Comparison of ENCODE assay signal across 15 cellular contexts in genomic region chr16:15819046-15819445, GRCh38. TPM values are rescaled to one million over a fixed set of nuclear protein-coding genes. Genes with fewer than 3 reads are reported as not detected.
A peak's percentile ranks its signal among the peaks of the same experiment; 100 is the strongest.
DNase-seq lines count a peak whose midpoint lies in the region; ATAC-seq and TF ChIP-seq lines count a peak whose summit lies in the region.
"Had no signal": no experiment of that assay in that cellular context is flagged by ENCODE, and none has a peak within 500 bp of the region (broad histone marks: within the 10 kb centered on the region; RNA-seq: fewer than 3 reads in every experiment).

No MANE protein-coding gene starts in this region.

- BruUV-seq in IMR-90 (replicated peaks; lab: Mats Ljungman, UMichigan): no TSS peak

- no peak overlapping the region for H3K4ac ChIP-seq in IMR-90 (ENCODE audit: low read depth, low read length)

- peaks cover 11% of the 10 kb centered on the region for H3K4me1 Mint-ChIP-seq in chondrocyte (ENCODE audit: low read depth)
- H3K4me1 Mint-ChIP-seq: CD14-positive monocyte, H9 had no signal

- no peak overlapping the region for H4K5ac ChIP-seq in IMR-90 (ENCODE audit: low read depth, low read length)

- H2BK20ac ChIP-seq in IMR-90 (ENCODE audit: low read depth, low read length): no peak overlapping the region

- no peak overlapping the region for H2BK120ac ChIP-seq in IMR-90 (ENCODE audit: low read depth, low read length)

- no peak overlapping the region for H3K56ac ChIP-seq in IMR-90 (ENCODE audit: extremely low read depth, insufficient read depth, low read length)

- no peak overlapping the region for H3K4me3 Mint-ChIP-seq in chondrocyte (ENCODE audit: unreplicated experiment)
- H3K4me3 Mint-ChIP-seq: CD14-positive monocyte; CD8-positive, alpha-beta T cell; H9 had no signal

- H3K9me3 Mint-ChIP-seq in chondrocyte (ENCODE audit: low read depth): peaks cover 14% of the 10 kb centered on the region

- no CpG with 5 or more reads among the region's 2 CpGs for WGBS in IMR-90 (ENCODE audit: extremely low coverage in 2 of 2, insufficient read length in 1 of 2), 2 experiments
- WGBS in transverse colon (ENCODE audit: low coverage in 1 of 2), 2 donors: 87% methylated on average over 2 of the region's 2 CpGs; no CpG with 5 or more reads in 1 of the 2 donors

- H3K27me3 Mint-ChIP-seq in chondrocyte (ENCODE audit: low read depth): no peaks in the 10 kb centered on the region

- H3K9ac ChIP-seq in IMR-90 (ENCODE audit: low read depth, low read length) (no peak overlapping the region), rectal smooth muscle tissue (ENCODE audit: low read length) (no peak overlapping the region)

- H4K8ac ChIP-seq in IMR-90 (ENCODE audit: low read depth in 2 of 2, low read length in 2 of 2): no peak overlapping the region

- no peak overlapping the region for H3K23ac ChIP-seq in IMR-90 (ENCODE audit: low read depth, low read length)

- H3K36me3 Mint-ChIP-seq in chondrocyte (ENCODE audit: low read depth): peaks cover 15% of the 10 kb centered on the region
- H3K36me3 Mint-ChIP-seq: CD14-positive monocyte; CD8-positive, alpha-beta T cell had no signal

- no peak overlapping the region for H2AK5ac ChIP-seq in IMR-90 (ENCODE audit: low read depth, low read length)

- no peak overlapping the region for H3K27ac Mint-ChIP-seq in chondrocyte (ENCODE audit: unreplicated experiment)
- H3K27ac Mint-ChIP-seq: CD8-positive, alpha-beta T cell; H9 had no signal

- POLR2A ChIA-PET in IMR-90 (lab: Charles Lee; ENCODE audit: unreplicated experiment): no interaction called here

- H3K79me1 ChIP-seq in IMR-90 (ENCODE audit: low read depth in 1 of 2, low read length in 2 of 2): no peaks in the 10 kb centered on the region

- no peak overlapping the region for H4K91ac ChIP-seq in IMR-90 (ENCODE audit: insufficient read depth, low read depth, low read length)

- H3K27ac ChIP-seq in IMR-90 (ENCODE audit: insufficient read depth, low read length) (no peak overlapping the region), rectal smooth muscle tissue (ENCODE audit: low read depth, low read length) (peak overlapping the region; percentile 52), transverse colon (peak overlapping the region; percentile 19 to 84 (median 64)), upper lobe of right lung (no peak overlapping the region)

- H3K14ac ChIP-seq in IMR-90 (replicated peaks; ENCODE audit: low read depth, low read length): no peak overlapping the region

- no peak overlapping the region for H2AK9ac ChIP-seq in IMR-90 (replicated peaks; ENCODE audit: low read depth, low read length, poor library complexity)

- no peak for TF ChIP-seq EP300 in transverse colon (IDR thresholded peaks at IDR 0.05; ENCODE audit: low read depth)

- no peak overlapping the region for H2BK15ac ChIP-seq in IMR-90 (ENCODE audit: low read depth, low read length)

- TF ChIP-seq CTCF in IMR-90 (conservative IDR thresholded peaks at IDR 0.05; ENCODE audit: low read depth, low read length) (no peak), chondrocyte (IDR thresholded peaks at IDR 0.05) (no peak), transverse colon (IDR thresholded peaks at IDR 0.05) (no peak), upper lobe of right lung (IDR thresholded peaks at IDR 0.05) (no peak)

- H3K36me3 ChIP-seq in IMR-90 (ENCODE audit: control insufficient read depth, insufficient read depth, low read length): no peaks in the 10 kb centered on the region
- H3K36me3 ChIP-seq in rectal smooth muscle tissue (ENCODE audit: control insufficient read depth, insufficient read depth, low read length): peaks cover 2% of the 10 kb centered on the region
- H3K36me3 ChIP-seq in transverse colon: no peaks in the 10 kb centered on the region
- no peaks in the 10 kb centered on the region for H3K36me3 ChIP-seq in upper lobe of right lung

- no peak overlapping the region for H3K18ac ChIP-seq in IMR-90 (ENCODE audit: low read depth, low read length)

- no peak overlapping the region for H2AFZ ChIP-seq in IMR-90 (replicated peaks; ENCODE audit: low read length, poor library complexity)

- no peaks in the 10 kb centered on the region for H3K9me1 ChIP-seq in IMR-90 (ENCODE audit: insufficient read depth, low read length)

- no peak overlapping the region for H3K4me3 ChIP-seq in IMR-90 (ENCODE audit: insufficient read depth, low read depth, low read length)
- peak overlapping the region; percentile 13 for H3K4me3 ChIP-seq in rectal smooth muscle tissue (ENCODE audit: low read length)
- no peak overlapping the region for H3K4me3 ChIP-seq in transverse colon
- no peak overlapping the region for H3K4me3 ChIP-seq in upper lobe of right lung

- H2BK5ac ChIP-seq in IMR-90 (ENCODE audit: low read depth, low read length, poor library complexity, severe bottlenecking): no peak overlapping the region

- dilution Hi-C loops in IMR-90 (cut with HindIII; ENCODE audit: low sequenced_read_pairs, unreplicated experiment): no loop called here

- H3K27me3 ChIP-seq in IMR-90 (ENCODE audit: control insufficient read depth, insufficient read depth, low read length) (peaks cover 10% of the 10 kb centered on the region), rectal smooth muscle tissue (ENCODE audit: control insufficient read depth, insufficient read depth, low read length) (no peaks in the 10 kb centered on the region), transverse colon (no peaks in the 10 kb centered on the region), upper lobe of right lung (no peaks in the 10 kb centered on the region)

- TF ChIP-seq POLR2A in IMR-90 (IDR thresholded peaks at IDR 0.05; ENCODE audit: low read depth, low read length) (no peak), transverse colon (IDR thresholded peaks at IDR 0.05) (no peak)

- DNase-seq in IMR-90 (no peak), chondrocyte (ENCODE audit: low spot score) (peak; percentile 3), transverse colon (no peak), upper lobe of right lung (no peak), left lobe of liver (ENCODE audit: low spot score) (no peak), NCI-H2029 (lab: John Stamatoyannopoulos, UW) (no peak)
- DNase-seq: CD8-positive, alpha-beta T cell; COR-L47; DND-41; GDM1; GOT3; H9 had no signal

- CTCF ChIA-PET in IMR-90 (lab: Yijun Ruan, JAX): no interaction called here

- in situ Hi-C loops in IMR-90 (cut with MboI; ENCODE audit: low sequenced_read_pairs) (no loop called here), transverse colon (cut with MboI; ENCODE audit: low pct_ligation_motif_present in 1 of 4, low pct_unique_long_range_greater_than_20kb in 1 of 4, low sequenced_read_pairs in 3 of 4) (no loop called here)

- ATAC-seq in IMR-90 (ENCODE audit: low read depth) (no peak), upper lobe of right lung (no peak), left lobe of liver (no peak)
- ATAC-seq: CD8-positive, alpha-beta T cell had no signal

- intact Hi-C loops in IMR-90 (cut with micrococcal nuclease): no loop called here
- intact Hi-C loops in transverse colon (cut with DNase I; ENCODE audit: low total_unique reads): no loop called here
- intact Hi-C loops in upper lobe of right lung (cut with DNase I): no loop called here

- H4K20me1 ChIP-seq in IMR-90 (ENCODE audit: insufficient read depth, low read length): no peaks in the 10 kb centered on the region

- H3K9me3 ChIP-seq in IMR-90 (ENCODE audit: control insufficient read depth, insufficient read depth, low read length) (no peaks in the 10 kb centered on the region; the same call in 1 of the 2 replicates), transverse colon (peaks cover 0 to 6% of the 10 kb centered on the region in 2 donors), upper lobe of right lung (no peaks in the 10 kb centered on the region)

- TF ChIP-seq RAD21 in IMR-90 (IDR thresholded peaks at IDR 0.05; ENCODE audit: low read length): no peak

- H3K4me2 ChIP-seq in IMR-90 (ENCODE audit: low read depth, low read length): no peak overlapping the region

- H3K4me1 ChIP-seq in IMR-90 (ENCODE audit: control insufficient read depth, insufficient read depth, low read length) (no peaks in the 10 kb centered on the region), rectal smooth muscle tissue (ENCODE audit: control insufficient read depth, insufficient read depth, low read length) (peaks cover 29% of the 10 kb centered on the region), transverse colon (peaks cover 0 to 6% (median 0%) of the 10 kb centered on the region in 4 donors), upper lobe of right lung (no peaks in the 10 kb centered on the region)

TF ChIP-seq in IMR-90, 13 proteins besides CTCF, POLR2A, EP300 and RAD21:
- no peak for TF ChIP-seq NFE2L2 (IDR thresholded peaks at IDR 0.05; ENCODE audit: low read depth, low read length)
- peak; percentile 89 for TF ChIP-seq MAFK (IDR thresholded peaks at IDR 0.05; ENCODE audit: low read depth, low read length)
- TF ChIP-seq, protein P1, sequence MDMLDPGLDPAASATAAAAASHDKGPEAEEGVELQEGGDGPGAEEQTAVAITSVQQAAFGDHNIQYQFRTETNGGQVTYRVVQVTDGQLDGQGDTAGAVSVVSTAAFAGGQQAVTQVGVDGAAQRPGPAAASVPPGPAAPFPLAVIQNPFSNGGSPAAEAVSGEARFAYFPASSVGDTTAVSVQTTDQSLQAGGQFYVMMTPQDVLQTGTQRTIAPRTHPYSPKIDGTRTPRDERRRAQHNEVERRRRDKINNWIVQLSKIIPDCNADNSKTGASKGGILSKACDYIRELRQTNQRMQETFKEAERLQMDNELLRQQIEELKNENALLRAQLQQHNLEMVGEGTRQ (IDR thresholded peaks at IDR 0.05; ENCODE audit: low read depth, low read length): no peak

RNA-seq across cellular contexts. Expression of gene MYH11, which starts 37.8 kb away (rescaled TPM):
- total RNA-seq in IMR-90 (2012; rRNA removed): under 0.01 TPM in 2 replicates
- polyA plus RNA-seq in IMR-90 (2012; rRNA removed): 0.03 and 0.12 TPM in 2 replicates
- polyA plus RNA-seq in IMR-90 (2012; cell fraction: cytosol; rRNA removed): under 0.01 and 0.02 TPM in 2 replicates
- polyA plus RNA-seq in IMR-90 (2012; cell fraction: nucleus; rRNA removed; ENCODE audit: low replicate concordance): 0.01 and 0.02 TPM in 2 replicates
- total RNA-seq in chondrocyte: 4.8 to 58.3 TPM (median 57.8 TPM) in 3 replicates
- 1,000 to 10,000 TPM in 2 of 4 donors, 100 to 1,000 TPM in 2; 619 to 1,914 (median 1,058) TPM for total RNA-seq in transverse colon
- 106 TPM for total RNA-seq in upper lobe of right lung
- 2.7 TPM for total RNA-seq in left lobe of liver
- total RNA-seq: CD8-positive, alpha-beta T cell; HT-29 had no signal

Comparison
In these comparisons a context has a peak if more than half of its experiments do, and no peak if none do; other contexts are left out.
1. H3K27ac ChIP-seq: peak in rectal smooth muscle tissue (single experiment) and transverse colon (4 of 4); none in IMR-90 (single experiment) and upper lobe of right lung (single experiment).